ENCODE assay signal across 8 cellular contexts in the genomic region with DNA sequence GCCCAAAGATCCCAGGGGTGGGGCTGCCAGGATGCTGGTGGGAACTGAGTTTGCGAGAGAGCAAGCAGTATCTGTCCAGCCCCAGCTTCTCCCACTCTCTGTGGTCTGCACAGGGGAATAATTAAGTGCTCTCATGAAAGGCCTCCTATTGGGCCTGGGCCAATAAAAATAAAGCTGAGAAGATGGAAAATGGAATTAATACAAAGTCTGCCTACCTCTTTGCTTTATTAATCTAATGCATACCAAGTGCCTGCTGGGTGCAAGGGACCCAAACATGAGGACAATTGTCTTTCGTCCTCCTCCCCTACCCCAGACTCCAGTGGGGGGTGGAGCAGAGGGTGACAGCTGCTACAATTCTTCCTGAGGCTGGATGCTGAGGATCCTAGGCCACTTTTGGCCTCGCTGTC. TPM values are rescaled to one million over a fixed set of nuclear protein-coding genes. Genes with fewer than 3 reads are reported as not detected.
DNase-seq lines count a peak whose midpoint lies in the region; ATAC-seq and TF ChIP-seq lines count a peak whose summit lies in the region.

No MANE protein-coding gene starts in this region.

- H3K9me3 ChIP-seq in T-helper 17 cell (ENCODE audit: control insufficient read depth, low read length, poor library complexity, severe bottlenecking) (no peaks in the 10 kb centered on the region), ascending aorta (no peaks in the 10 kb centered on the region)

- H3K36me3 Mint-ChIP-seq in activated naive CD4-positive, alpha-beta T cell treated with anti-CD3 and anti-CD28 coated beads, Interleukin-2, amount 50 U/mL, for 24 hours = peaks cover 30% of the 10 kb centered on the region
- peaks cover 8% of the 10 kb centered on the region for H3K36me3 Mint-ChIP-seq in T-helper 17 cell (ENCODE audit: low read depth)
- H3K36me3 Mint-ChIP-seq in stimulated activated memory B cell treated with anti-CD40 and anti-IgM and Interleukin-4, amounts not matched to agents 10 μg/mL and 1 μg/mL and 100 μg/mL, for 72 hours = peaks cover 69% of the 10 kb centered on the region

- TF ChIP-seq CTCF in fibroblast of mammary gland (conservative IDR thresholded peaks at IDR 0.05; ENCODE audit: control insufficient read depth, insufficient read depth, low read depth, low read length) (no peak), ascending aorta (IDR thresholded peaks at IDR 0.05) (no peak)

- H3K4me1 Mint-ChIP-seq in activated naive CD4-positive, alpha-beta T cell treated with anti-CD3 and anti-CD28 coated beads, Interleukin-2, amount 50 U/mL, for 24 hours = peaks cover 42% of the 10 kb centered on the region
- H3K4me1 Mint-ChIP-seq in T-helper 17 cell = peaks cover 65% of the 10 kb centered on the region
- peaks cover 76% of the 10 kb centered on the region for H3K4me1 Mint-ChIP-seq in stimulated activated memory B cell treated with anti-CD40 and anti-IgM and Interleukin-4, amounts not matched to agents 10 μg/mL and 1 μg/mL and 100 μg/mL, for 72 hours

- DNase-seq in activated naive CD4-positive, alpha-beta T cell treated with anti-CD3 and anti-CD28 coated beads, Interleukin-2, amount 50 U/mL, for 16 hours = no peak
- DNase-seq in T-helper 17 cell = no peak
- peak; percentile 66 for DNase-seq in fibroblast of mammary gland (ENCODE audit: low read depth)
- no peak for DNase-seq in ascending aorta (ENCODE audit: low spot score in 2 of 2)
- no peak for DNase-seq in NCI-H187 (lab: John Stamatoyannopoulos, UW)

- H3K4me3 Mint-ChIP-seq in activated naive CD4-positive, alpha-beta T cell treated with anti-CD3 and anti-CD28 coated beads, Interleukin-2, amount 50 U/mL, for 24 hours = peak overlapping the region; percentile 33
- peak overlapping the region; percentile 82 for H3K4me3 Mint-ChIP-seq in T-helper 17 cell
- H3K4me3 Mint-ChIP-seq in stimulated activated memory B cell treated with anti-CD40 and anti-IgM and Interleukin-4, amounts not matched to agents 10 μg/mL and 1 μg/mL and 100 μg/mL, for 72 hours = peak overlapping the region; percentile 42

- intact Hi-C loops in ascending aorta (cut with DNase I) = no loop called here

- H3K27ac Mint-ChIP-seq in activated naive CD4-positive, alpha-beta T cell treated with anti-CD3 and anti-CD28 coated beads, Interleukin-2, amount 50 U/mL, for 24 hours = peak overlapping the region; percentile 87
- peak overlapping the region; percentile 93 for H3K27ac Mint-ChIP-seq in T-helper 17 cell
- H3K27ac Mint-ChIP-seq in stimulated activated memory B cell treated with anti-CD40 and anti-IgM and Interleukin-4, amounts not matched to agents 10 μg/mL and 1 μg/mL and 100 μg/mL, for 72 hours = peak overlapping the region; percentile 63

- H3K27me3 Mint-ChIP-seq in activated naive CD4-positive, alpha-beta T cell treated with anti-CD3 and anti-CD28 coated beads, Interleukin-2, amount 50 U/mL, for 24 hours = no peaks in the 10 kb centered on the region
- H3K27me3 Mint-ChIP-seq in T-helper 17 cell = no peaks in the 10 kb centered on the region
- no peaks in the 10 kb centered on the region for H3K27me3 Mint-ChIP-seq in stimulated activated memory B cell treated with anti-CD40 and anti-IgM and Interleukin-4, amounts not matched to agents 10 μg/mL and 1 μg/mL and 100 μg/mL, for 72 hours

- no peak for ATAC-seq in T-helper 17 cell
- no peak for ATAC-seq in stimulated activated memory B cell treated with anti-CD40 and anti-IgM and Interleukin-4, amounts not matched to agents 10 μg/mL and 1 μg/mL and 100 μg/mL, for 72 hours
- no peak for ATAC-seq in HG02571 (IDR thresholded peaks at IDR 0.05; ENCODE audit: unreplicated experiment)

- peaks cover 4 to 25% of the 10 kb centered on the region in 2 donors for H3K4me1 ChIP-seq in ascending aorta

- H3K36me3 ChIP-seq in ascending aorta = peaks cover 42 to 46% of the 10 kb centered on the region in 2 donors

- H3K9me3 Mint-ChIP-seq in activated naive CD4-positive, alpha-beta T cell treated with anti-CD3 and anti-CD28 coated beads, Interleukin-2, amount 50 U/mL, for 24 hours = no peaks in the 10 kb centered on the region
- no peaks in the 10 kb centered on the region for H3K9me3 Mint-ChIP-seq in stimulated activated memory B cell treated with anti-CD40 and anti-IgM and Interleukin-4, amounts not matched to agents 10 μg/mL and 1 μg/mL and 100 μg/mL, for 72 hours

- H3K27ac ChIP-seq in ascending aorta = peak overlapping the region in 1 of 2 donors; percentile 25

- H3K4me3 ChIP-seq in fibroblast of mammary gland (ENCODE audit: control insufficient read depth, low read depth, low read length) (no peak overlapping the region), ascending aorta (no peak overlapping the region)

- H3K27me3 ChIP-seq in ascending aorta = no peaks in the 10 kb centered on the region

RNA-seq across cellular contexts. Expression of a gene that starts 5.4 kb away (rescaled TPM):
- total RNA-seq in T-helper 17 cell (100 to 1,000 TPM; 276 to 284 TPM), ascending aorta (83.4 TPM)

RNA-seq across cellular contexts. Expression of a gene that starts 19.3 kb away (rescaled TPM):
- total RNA-seq in T-helper 17 cell (100 to 1,000 TPM; 163 to 202 TPM), ascending aorta (231 TPM)

RNA-seq across cellular contexts. Expression of a gene that starts 32.5 kb away (rescaled TPM):
- total RNA-seq in T-helper 17 cell (1,000 to 10,000 TPM; 1,097 to 1,799 TPM), ascending aorta (201 TPM)
